ENCODE assay signal across 1 cellular context in genomic region chr1:222539951-222540597, GRCh38.
TF ChIP-seq lines count a peak whose summit lies in the region.

No MANE protein-coding gene starts in this region.

TF ChIP-seq in K562, 482 proteins besides CTCF, POLR2A, EP300 and RAD21 (continued from another document):
- TF ChIP-seq MLX (CRISPR knock-in tag; conservative IDR thresholded peaks at IDR 0.05) (no peak), RUNX1 (IDR thresholded peaks at IDR 0.05; ENCODE audit: low read depth) (no peak), MCM5 (IDR thresholded peaks at IDR 0.05; ENCODE audit: low read depth) (no peak), ZNF140 (CRISPR knock-in tag; IDR thresholded peaks at IDR 0.05) (no peak), DDX20 (tag; IDR thresholded peaks at IDR 0.05; ENCODE audit: low read depth) (no peak), JUND (IDR thresholded peaks at IDR 0.05; ENCODE audit: borderline replicate concordance, low read depth, low read length) (no peak), JUND (tag; IDR thresholded peaks at IDR 0.05; ENCODE audit: borderline replicate concordance, low read depth, low read length) (no peak), LARP7 (IDR thresholded peaks at IDR 0.05) (no peak), USF1 (CRISPR knock-in tag; IDR thresholded peaks at IDR 0.05) (no peak)
